ENCODE assay signal across 6 cellular contexts in genomic region chr19:42710986-42711385, GRCh38. TPM values are rescaled to one million over a fixed set of nuclear protein-coding genes. Genes with fewer than 3 reads are reported as not detected.
"Had no signal": no experiment of that assay in that cellular context is flagged by ENCODE, and none has a peak within 500 bp of the region (broad histone marks: within the 10 kb centered on the region; RNA-seq: fewer than 3 reads in every experiment).

No MANE protein-coding gene starts in this region.

RNA-seq across cellular contexts. Expression of gene PSG3, which starts 29.3 kb away (rescaled TPM):
- total RNA-seq: H7, HepG2, HFFc6, HT1080 had no signal
- polyA plus RNA-seq: IgD-negative memory B cell had no signal

RNA-seq across cellular contexts. Expression of gene PSG8, which starts 54.5 kb away (rescaled TPM):
- total RNA-seq: H4, H7, HepG2 had no signal
- polyA plus RNA-seq: HepG2, IgD-negative memory B cell had no signal
